In genomic region chr6:48512396-48512795, GRCh38 we compare ENCODE assay signal across 8 cellular contexts.
"Had no signal": no experiment of that assay in that cellular context is flagged by ENCODE, and none has a peak within 500 bp of the region (broad histone marks: within the 10 kb centered on the region; RNA-seq: fewer than 3 reads in every experiment).

No MANE protein-coding gene starts in this region.

- ATAC-seq: HCT116, K562 had no signal

- H3K4me3 Mint-ChIP-seq: HFFc6 had no signal

- H3K4me3 ChIP-seq: GM23248, HAP-1, K562 had no signal

- H3K27ac Mint-ChIP-seq: HFFc6 had no signal

- H3K9me3 Mint-ChIP-seq: HFFc6 had no signal

- DNase-seq: GM23248, GOT3, H7, HFFc6, IMR-90 had no signal
